Comparison of ENCODE assay signal across 31 cellular contexts in the genomic region with DNA sequence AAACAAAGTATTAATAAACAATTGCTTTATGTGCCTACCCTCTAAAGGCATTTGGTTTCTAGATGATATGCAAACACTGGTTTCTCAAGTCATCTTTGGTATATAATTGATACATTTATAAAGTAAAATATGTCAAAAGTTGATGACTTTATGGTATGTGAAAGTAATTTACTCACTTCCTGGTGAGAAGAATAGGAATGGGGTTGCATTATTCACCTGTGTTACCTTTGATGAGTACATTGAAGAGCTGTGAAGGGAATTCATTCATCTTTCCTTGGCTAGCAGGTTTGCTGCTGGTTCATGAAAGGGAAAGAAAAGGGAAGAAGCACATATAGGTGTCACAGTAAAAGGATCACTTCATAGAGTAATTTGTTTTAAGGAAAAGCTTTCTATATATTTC.
"Had no signal": no experiment of that assay in that cellular context is flagged by ENCODE, and none has a peak within 500 bp of the region (broad histone marks: within the 10 kb centered on the region; RNA-seq: fewer than 3 reads in every experiment).

No MANE protein-coding gene starts in this region.

- DNase-seq: activated CD4-positive, alpha-beta T cell treated with anti-CD3 and anti-CD28 coated beads, Interleukin-2, amount 50 U/mL, for 1 hour; activated CD8-positive, alpha-beta T cell treated with anti-CD3 and anti-CD28 coated beads for 36 hours; activated naive CD8-positive, alpha-beta T cell treated with anti-CD3 and anti-CD28 coated beads, Interleukin-2, amount 50 U/mL, for 24 hours; activated T-cell treated with anti-CD3 and anti-CD28 coated beads, Interleukin-2, amount 50 U/mL, for 48 hours; amygdala; colonic mucosa; effector CD8-positive, alpha-beta T cell; head of caudate nucleus; hippocampal formation; kidney; left colon; midbrain; naive thymus-derived CD4-positive, alpha-beta T cell; pancreas; psoas muscle; sigmoid colon; small intestine; stimulated activated CD4-positive, alpha-beta T cell treated with anti-CD3 and anti-CD28 coated beads, Interleukin-15, amount 100 ng/mL, for 24 hours; stimulated activated CD4-positive, alpha-beta T cell treated with anti-CD3 and anti-CD28 coated beads, Interleukin-2, amount 100 ng/mL, for 24 hours; stimulated activated naive B cell treated with anti-CD40 and anti-IgM and Interleukin-4, amounts not matched to agents 10 μg/mL and 1 μg/mL and 100 μg/mL, for 72 hours; stomach; T-helper 9 cell; thyroid gland; upper lobe of left lung; WERI-Rb-1 had no signal

- H3K27me3 Mint-ChIP-seq: memory B cell; stimulated activated naive B cell treated with anti-CD40 and anti-IgM and Interleukin-4, amounts not matched to agents 10 μg/mL and 1 μg/mL and 100 μg/mL, for 72 hours had no signal

- H3K27ac Mint-ChIP-seq: activated CD8-positive, alpha-beta T cell treated with anti-CD3 and anti-CD28 coated beads for 36 hours; activated naive CD4-positive, alpha-beta T cell treated with anti-CD3 and anti-CD28 coated beads, Interleukin-2, amount 50 U/mL, for 24 hours; activated naive CD8-positive, alpha-beta T cell treated with anti-CD3 and anti-CD28 coated beads, Interleukin-2, amount 50 U/mL, for 24 hours; activated T-helper 2 cell treated with anti-CD3 and anti-CD28 coated beads, Interferon-gamma antibody, Interleukin-2, Interleukin-4, amounts not matched to agents 10 μg/mL and 5 μg/mL and 100 μg/mL, durations not matched to agents 14 hours and 24 hours and 36 hours; memory B cell; naive thymus-derived CD4-positive, alpha-beta T cell; stimulated activated naive B cell treated with anti-CD40 and anti-IgM and Interleukin-4, amounts not matched to agents 10 μg/mL and 1 μg/mL and 100 μg/mL, for 72 hours; T-helper 1 cell treated with Interleukin-12 subunit alpha and Interleukin-12 subunit beta and Interleukin-4 antibody, amounts not matched to agents 30 μg/mL and 1 μg/mL, for 36 hours had no signal

- H3K4me3 Mint-ChIP-seq: activated CD8-positive, alpha-beta T cell treated with anti-CD3 and anti-CD28 coated beads for 36 hours; activated naive CD4-positive, alpha-beta T cell treated with anti-CD3 and anti-CD28 coated beads, Interleukin-2, amount 50 U/mL, for 24 hours; activated naive CD8-positive, alpha-beta T cell treated with anti-CD3 and anti-CD28 coated beads, Interleukin-2, amount 50 U/mL, for 24 hours; memory B cell; naive thymus-derived CD4-positive, alpha-beta T cell; stimulated activated naive B cell treated with anti-CD40 and anti-IgM and Interleukin-4, amounts not matched to agents 10 μg/mL and 1 μg/mL and 100 μg/mL, for 72 hours; T-helper 1 cell treated with Interleukin-12 subunit alpha and Interleukin-12 subunit beta and Interleukin-4 antibody, amounts not matched to agents 30 μg/mL and 1 μg/mL, for 36 hours had no signal

- H3K9me3 Mint-ChIP-seq: activated CD8-positive, alpha-beta T cell treated with anti-CD3 and anti-CD28 coated beads for 36 hours; activated naive CD4-positive, alpha-beta T cell treated with anti-CD3 and anti-CD28 coated beads, Interleukin-2, amount 50 U/mL, for 24 hours; activated naive CD8-positive, alpha-beta T cell treated with anti-CD3 and anti-CD28 coated beads, Interleukin-2, amount 50 U/mL, for 24 hours; activated T-helper 2 cell treated with anti-CD3 and anti-CD28 coated beads, Interferon-gamma antibody, Interleukin-2, Interleukin-4, amounts not matched to agents 10 μg/mL and 5 μg/mL and 100 μg/mL, durations not matched to agents 14 hours and 24 hours and 36 hours had no signal

- H3K4me3 ChIP-seq: colonic mucosa, pancreas, psoas muscle, sigmoid colon, stomach, thyroid gland, upper lobe of left lung, vagina had no signal

- H3K36me3 ChIP-seq: colonic mucosa had no signal

- H3K27ac ChIP-seq: colonic mucosa, pancreas, psoas muscle, sigmoid colon, stomach, thyroid gland, upper lobe of left lung, vagina, WERI-Rb-1 had no signal

- H3K27me3 ChIP-seq: colonic mucosa, pancreas, sigmoid colon, stomach, thyroid gland, upper lobe of left lung, vagina had no signal

- H3K36me3 Mint-ChIP-seq: activated naive CD4-positive, alpha-beta T cell treated with anti-CD3 and anti-CD28 coated beads, Interleukin-2, amount 50 U/mL, for 24 hours; memory B cell had no signal

- H3K9me3 ChIP-seq: colonic mucosa, sigmoid colon, thyroid gland, vagina had no signal

- H3K4me1 Mint-ChIP-seq: activated naive CD4-positive, alpha-beta T cell treated with anti-CD3 and anti-CD28 coated beads, Interleukin-2, amount 50 U/mL, for 24 hours; activated naive CD8-positive, alpha-beta T cell treated with anti-CD3 and anti-CD28 coated beads, Interleukin-2, amount 50 U/mL, for 24 hours; memory B cell; stimulated activated naive B cell treated with anti-CD40 and anti-IgM and Interleukin-4, amounts not matched to agents 10 μg/mL and 1 μg/mL and 100 μg/mL, for 72 hours had no signal

- H3K4me1 ChIP-seq: colonic mucosa had no signal

- ATAC-seq: activated CD4-positive, CD25-positive, alpha-beta regulatory T cell treated with anti-CD3 and anti-CD28 coated beads, Interleukin-2, amount 50 U/mL, for 24 hours; activated CD8-positive, alpha-beta T cell treated with anti-CD3 and anti-CD28 coated beads for 36 hours; activated naive CD8-positive, alpha-beta T cell treated with anti-CD3 and anti-CD28 coated beads, Interleukin-2, amount 50 U/mL, for 24 hours; left colon; naive thymus-derived CD4-positive, alpha-beta T cell; pancreas; psoas muscle; stimulated activated naive B cell treated with anti-CD40 and anti-IgM and Interleukin-4, amounts not matched to agents 10 μg/mL and 1 μg/mL and 100 μg/mL, for 72 hours had no signal
